In genomic region chr15:99097441-99098410, GRCh38 we compare ENCODE assay signal across 16 cellular contexts. TPM values are rescaled to one million over a fixed set of nuclear protein-coding genes. Genes with fewer than 3 reads are reported as not detected.
A peak's percentile ranks its signal among the peaks of the same experiment; 100 is the strongest.
DNase-seq lines count a peak whose midpoint lies in the region; ATAC-seq and TF ChIP-seq lines count a peak whose summit lies in the region.
"Had no signal": no experiment of that assay in that cellular context is flagged by ENCODE, and none has a peak within 500 bp of the region (broad histone marks: within the 10 kb centered on the region; RNA-seq: fewer than 3 reads in every experiment).

No MANE protein-coding gene starts in this region.

- H2AK5ac ChIP-seq in IMR-90 (ENCODE audit: low read depth, low read length) (no peak overlapping the region), H9 (ENCODE audit: insufficient read length, low read length) (no peak overlapping the region)

- TF ChIP-seq RAD21 in IMR-90 (IDR thresholded peaks at IDR 0.05; ENCODE audit: low read length), result no peak

- H4K91ac ChIP-seq in IMR-90 (ENCODE audit: insufficient read depth, low read depth, low read length), result no peak overlapping the region
- H4K91ac ChIP-seq in H9 (ENCODE audit: insufficient read length, low read depth, low read length), result no peak overlapping the region

- H3K4me2 ChIP-seq in IMR-90 (ENCODE audit: low read depth, low read length) (no peak overlapping the region), H9 (ENCODE audit: insufficient read depth, insufficient read length, low read length) (no peak overlapping the region)
- H3K4me2 ChIP-seq: KMS-11 had no signal

- H2BK20ac ChIP-seq in IMR-90 (ENCODE audit: low read depth, low read length) (no peak overlapping the region), H9 (ENCODE audit: low read depth, low read length, poor library complexity, severe bottlenecking) (no peak overlapping the region)

- H3K9me3 ChIP-seq in IMR-90 (ENCODE audit: control insufficient read depth, insufficient read depth, low read length), result no peaks in the 10 kb centered on the region
- H3K9me3 ChIP-seq in skeletal muscle tissue (ENCODE audit: control insufficient read depth in 3 of 3, low read length in 3 of 3), result no peaks in the 10 kb centered on the region
- no peaks in the 10 kb centered on the region for H3K9me3 ChIP-seq in H9 (ENCODE audit: control insufficient read depth, low read depth, low read length)
- H3K9me3 ChIP-seq in right atrium auricular region, result no peaks in the 10 kb centered on the region
- H3K9me3 ChIP-seq: Peyer's patch had no signal

- H3K27ac Mint-ChIP-seq in H9, result no peak overlapping the region
- H3K27ac Mint-ChIP-seq: HFFc6 had no signal

- no peak overlapping the region for H2BK15ac ChIP-seq in IMR-90 (ENCODE audit: low read depth, low read length)
- no peak overlapping the region for H2BK15ac ChIP-seq in H9 (ENCODE audit: low read depth, low read length)

- H2BK12ac ChIP-seq in H9 (ENCODE audit: insufficient read length, low read depth, low read length), result no peak overlapping the region

- H2AK9ac ChIP-seq in IMR-90 (replicated peaks; ENCODE audit: low read depth, low read length, poor library complexity), result no peak overlapping the region

- DNase-seq in IMR-90, result no peak
- peak; percentile 31 for DNase-seq in ecto neural progenitor cell (ENCODE audit: low spot score)
- DNase-seq in mesenteric fat pad (ENCODE audit: low spot score), result peak; percentile 69
- DNase-seq in H9, result no peak
- DNase-seq in foreskin fibroblast, result no peak
- DNase-seq in right atrium auricular region (ENCODE audit: low spot score), result no peak
- DNase-seq: CD4-positive, CD25-positive, alpha-beta regulatory T cell; DMS79; HFFc6; MV-4-11; NCI-H1105 treated with DMSO at 0.1 percent for 48 hours; NCI-H446; NCI-H526; Peyer's patch had no signal

- H3K18ac ChIP-seq in IMR-90 (ENCODE audit: low read depth, low read length) (no peak overlapping the region), H9 (ENCODE audit: insufficient read length, low read depth, low read length) (no peak overlapping the region)

- intact Hi-C loops in IMR-90 (cut with micrococcal nuclease), result no loop called here

- H3K79me1 ChIP-seq in IMR-90 (ENCODE audit: low read depth in 1 of 2, low read length in 2 of 2), result no peaks in the 10 kb centered on the region
- no peaks in the 10 kb centered on the region for H3K79me1 ChIP-seq in H9 (ENCODE audit: insufficient read depth, low read depth, low read length, poor library complexity, severe bottlenecking)

- no peak overlapping the region for H4K5ac ChIP-seq in IMR-90 (ENCODE audit: low read depth, low read length)
- H4K5ac ChIP-seq in H9 (ENCODE audit: insufficient read length, low read depth, low read length), result no peak overlapping the region

- no peak overlapping the region for H3K23ac ChIP-seq in IMR-90 (ENCODE audit: low read depth, low read length)
- H3K23ac ChIP-seq in H9 (ENCODE audit: insufficient read length, low read depth, low read length), result no peak overlapping the region

- H4K20me1 ChIP-seq in IMR-90 (ENCODE audit: insufficient read depth, low read length) (no peaks in the 10 kb centered on the region), H9 (ENCODE audit: control insufficient read depth, insufficient read depth, insufficient read length) (no peaks in the 10 kb centered on the region)

- dilution Hi-C loops in IMR-90 (cut with HindIII; ENCODE audit: low sequenced_read_pairs, unreplicated experiment), result no loop called here

- H2AFZ ChIP-seq in IMR-90 (replicated peaks; ENCODE audit: low read length, poor library complexity), result peak overlapping the region; percentile 49
- no peak overlapping the region for H2AFZ ChIP-seq in H9 (ENCODE audit: low read length)

- H4K8ac ChIP-seq in IMR-90 (ENCODE audit: low read depth in 2 of 2, low read length in 2 of 2) (no peak overlapping the region), H9 (replicated peaks; ENCODE audit: insufficient read length, low read depth, low read length) (no peak overlapping the region)

- TF ChIP-seq POLR2A in IMR-90 (IDR thresholded peaks at IDR 0.05; ENCODE audit: low read depth, low read length), result no peak

- H3K36me3 ChIP-seq in IMR-90 (ENCODE audit: control insufficient read depth, insufficient read depth, low read length), result no peaks in the 10 kb centered on the region
- no peaks in the 10 kb centered on the region for H3K36me3 ChIP-seq in skeletal muscle tissue (ENCODE audit: control insufficient read depth in 3 of 3, insufficient read depth in 3 of 3, low read length in 3 of 3)
- no peaks in the 10 kb centered on the region for H3K36me3 ChIP-seq in right atrium auricular region
- H3K36me3 ChIP-seq: Peyer's patch had no signal

- TF ChIP-seq CTCF in IMR-90 (conservative IDR thresholded peaks at IDR 0.05; ENCODE audit: low read depth, low read length) (no peak), H9 (conservative IDR thresholded peaks at IDR 0.05) (no peak), foreskin fibroblast (IDR thresholded peaks at IDR 0.05; ENCODE audit: low read depth, low read length) (no peak), right atrium auricular region (IDR thresholded peaks at IDR 0.05) (no peak)

- H2BK120ac ChIP-seq in IMR-90 (ENCODE audit: low read depth, low read length) (no peak overlapping the region), H9 (ENCODE audit: low read depth, low read length, poor library complexity, severe bottlenecking) (no peak overlapping the region)

- H3K9ac ChIP-seq in IMR-90 (ENCODE audit: low read depth, low read length), result no peak overlapping the region
- H3K9ac ChIP-seq in skeletal muscle tissue (ENCODE audit: low read depth in 1 of 3, low read length in 3 of 3), result peak overlapping the region; percentile 45 to 55 (median 46)
- H3K9ac ChIP-seq in H9 (ENCODE audit: extremely low read depth, insufficient read length, low read length), result no peak overlapping the region
- H3K9ac ChIP-seq: KMS-11 had no signal

- POLR2A ChIA-PET in IMR-90 (lab: Charles Lee; ENCODE audit: unreplicated experiment), result no interaction called here

- no peak overlapping the region for H2BK5ac ChIP-seq in IMR-90 (ENCODE audit: low read depth, low read length, poor library complexity, severe bottlenecking)
- H2BK5ac ChIP-seq in H9 (ENCODE audit: insufficient read length, low read length), result no peak overlapping the region

- CTCF ChIA-PET in IMR-90 (lab: Yijun Ruan, JAX), result no interaction called here

- no TSS peak for BruUV-seq in IMR-90 (replicated peaks; lab: Mats Ljungman, UMichigan)

- H3K4ac ChIP-seq in IMR-90 (ENCODE audit: low read depth, low read length) (no peak overlapping the region), H9 (ENCODE audit: low read depth, low read length) (no peak overlapping the region)

- no peak overlapping the region for H3K4me3 ChIP-seq in IMR-90 (ENCODE audit: insufficient read depth, low read depth, low read length)
- H3K4me3 ChIP-seq in skeletal muscle tissue (ENCODE audit: low read length in 3 of 3), result peak overlapping the region in 2 of 3 donors; percentile 35 to 54
- no peak overlapping the region for H3K4me3 ChIP-seq in foreskin fibroblast (ENCODE audit: low read depth in 1 of 2, low read length in 2 of 2)
- no peak overlapping the region for H3K4me3 ChIP-seq in right atrium auricular region
- H3K4me3 ChIP-seq: Peyer's patch had no signal

- peaks cover 59% of the 10 kb centered on the region for H3K27me3 Mint-ChIP-seq in H9 (ENCODE audit: low read depth)

- in situ Hi-C loops in IMR-90 (cut with MboI; ENCODE audit: low sequenced_read_pairs), result loop anchor here (5.0 kb wide), 1 partner anchor 115 kb away; no protein-coding TSS in a partner anchor

- H3K4me1 Mint-ChIP-seq in H9, result peaks cover 9 to 10% of the 10 kb centered on the region in 2 experiments

- WGBS in IMR-90 (ENCODE audit: extremely low coverage in 2 of 2, insufficient read length in 1 of 2), 2 experiments, result 92% methylated on average over 3 of the region's 14 CpGs; no CpG with 5 or more reads in 1 of the 2 experiments
- WGBS in H9 (ENCODE audit: extremely low coverage, insufficient read length, low lambda C conversion rate), result no CpG with 5 or more reads among the region's 14 CpGs

- ATAC-seq in IMR-90 (ENCODE audit: low read depth), result no peak

- H3K27ac ChIP-seq in IMR-90 (ENCODE audit: insufficient read depth, low read length) (no peak overlapping the region), skeletal muscle tissue (ENCODE audit: low read depth, low read length) (peak overlapping the region; percentile 28), H9 (ENCODE audit: insufficient read length, low read depth, low read length) (no peak overlapping the region), right atrium auricular region (no peak overlapping the region)
- H3K27ac ChIP-seq: KMS-11, Peyer's patch had no signal

- H3K79me2 ChIP-seq in H9 (ENCODE audit: insufficient read depth, low read length), result no peaks in the 10 kb centered on the region

- no peak overlapping the region for H3K56ac ChIP-seq in IMR-90 (ENCODE audit: extremely low read depth, insufficient read depth, low read length)
- H3K56ac ChIP-seq in H9 (ENCODE audit: insufficient read length, low read depth, low read length), result no peak overlapping the region

- H3K9me3 Mint-ChIP-seq in H9, result no peaks in the 10 kb centered on the region
- H3K9me3 Mint-ChIP-seq: HFFc6 had no signal

- H3K9me1 ChIP-seq in IMR-90 (ENCODE audit: insufficient read depth, low read length), result peaks cover 6% of the 10 kb centered on the region; the same call in 1 of the 2 replicates

- H3K4me1 ChIP-seq in IMR-90 (ENCODE audit: control insufficient read depth, insufficient read depth, low read length) (peaks cover 1% of the 10 kb centered on the region; the same call in 1 of the 2 replicates), skeletal muscle tissue (ENCODE audit: control insufficient read depth in 3 of 3, insufficient read depth in 3 of 3, low read length in 3 of 3) (peaks cover 11 to 51% (median 22%) of the 10 kb centered on the region in 3 donors), H9 (ENCODE audit: insufficient read depth, low read length) (no peaks in the 10 kb centered on the region), right atrium auricular region (peaks cover 0 to 9% of the 10 kb centered on the region in 2 donors)

- peaks cover 18% of the 10 kb centered on the region for H3K27me3 ChIP-seq in IMR-90 (ENCODE audit: control insufficient read depth, insufficient read depth, low read length)
- peaks cover 0 to 6% (median 2%) of the 10 kb centered on the region in 3 donors for H3K27me3 ChIP-seq in skeletal muscle tissue (ENCODE audit: control insufficient read depth in 3 of 3, insufficient read depth in 3 of 3, low read length in 3 of 3)
- peaks cover 6% of the 10 kb centered on the region; the same call in 1 of the 2 replicates for H3K27me3 ChIP-seq in H9 (ENCODE audit: insufficient read depth, low read length)
- no peaks in the 10 kb centered on the region for H3K27me3 ChIP-seq in right atrium auricular region

- H3K14ac ChIP-seq in IMR-90 (replicated peaks; ENCODE audit: low read depth, low read length), result no peak overlapping the region
- no peak overlapping the region for H3K14ac ChIP-seq in H9 (ENCODE audit: insufficient read depth, low read length)

- no peaks in the 10 kb centered on the region; a peak in 1 of 7 replicates for H3K36me3 Mint-ChIP-seq in H9 (ENCODE audit: insufficient read depth in 1 of 3, low read depth in 3 of 3)
- H3K36me3 Mint-ChIP-seq: CD4-positive, CD25-positive, alpha-beta regulatory T cell had no signal

- no peak overlapping the region for H3T11ph ChIP-seq in H9 (ENCODE audit: low read length)

- no peak overlapping the region for H3K4me3 Mint-ChIP-seq in H9
- H3K4me3 Mint-ChIP-seq: CD4-positive, CD25-positive, alpha-beta regulatory T cell; HFFc6 had no signal

- H3K23me2 ChIP-seq in H9 (ENCODE audit: insufficient read length, low read depth, low read length, poor library complexity, severe bottlenecking), result peaks cover 6% of the 10 kb centered on the region

RNA-seq across cellular contexts. Expression of gene SYNM, which starts 7.2 kb away (rescaled TPM):
- total RNA-seq in IMR-90 (2012; rRNA removed) (3.4 and 5.0 TPM in 2 replicates), mesenteric fat pad (36.4 TPM), skeletal muscle tissue (53.2 TPM), H9 (2021) (1.8 and 1.9 TPM in 2 replicates), right atrium auricular region (100 to 1,000 TPM; 211 to 258 TPM)
- polyA plus RNA-seq in IMR-90 (2012; rRNA removed), result 1.9 and 2.1 TPM in 2 replicates
- 0.81 and 0.86 TPM in 2 replicates for polyA plus RNA-seq in IMR-90 (2012; cell fraction: cytosol; rRNA removed)
- 3.0 and 8.1 TPM in 2 replicates for polyA plus RNA-seq in IMR-90 (2012; cell fraction: nucleus; rRNA removed; ENCODE audit: low replicate concordance)

Comparison
In these comparisons a context has a peak if more than half of its experiments do, and no peak if none do; other contexts are left out.
1. DNase-seq: peak in ecto neural progenitor cell (single experiment) and mesenteric fat pad (single experiment); none in IMR-90 (single experiment), H9 (single experiment), foreskin fibroblast (0 of 2) and right atrium auricular region (single experiment).
2. H3K4me3 ChIP-seq: peak in skeletal muscle tissue (2 of 3); none in IMR-90 (single experiment), foreskin fibroblast (0 of 2) and right atrium auricular region (0 of 2).
3. H3K9ac ChIP-seq: peak in skeletal muscle tissue (3 of 3); none in IMR-90 (single experiment) and H9 (single experiment).